1 cellular context compared by ENCODE assay signal in the genomic region with DNA sequence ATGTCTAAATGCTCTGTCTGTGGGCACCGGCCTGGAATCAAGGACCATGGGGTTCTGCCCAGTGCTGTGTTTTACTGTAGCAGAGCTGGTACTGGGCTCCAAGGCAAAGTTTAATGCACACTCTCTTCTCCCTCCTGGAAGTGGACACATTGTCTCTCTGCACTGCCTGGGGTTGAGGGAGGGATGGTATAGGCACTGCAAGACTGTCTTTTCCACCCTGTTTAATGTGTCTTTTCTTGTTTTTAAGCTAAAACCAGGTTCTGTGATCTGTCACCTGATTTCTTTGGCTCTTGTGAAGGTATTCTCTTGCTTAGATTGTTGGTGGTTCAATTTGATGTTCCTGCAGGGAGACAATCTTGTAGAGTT.
TF ChIP-seq lines count a peak whose summit lies in the region.

No MANE protein-coding gene starts in this region.

TF ChIP-seq in H1, 55 proteins besides CTCF, POLR2A, EP300 and RAD21 (continued from another document):
- no peak for TF ChIP-seq RBBP5 (IDR thresholded peaks at IDR 0.05; ENCODE audit: borderline replicate concordance, low read depth, low read length)
- TF ChIP-seq SP2 (IDR thresholded peaks at IDR 0.05; ENCODE audit: low read length) = no peak
- TF ChIP-seq HDAC6 (IDR thresholded peaks at IDR 0.05; ENCODE audit: low read depth, low read length) = no peak
TF ChIP-seq in H1: peak in this region for 0.
